ENCODE assay signal across 11 cellular contexts in genomic region chr6:118864330-118865166, GRCh38. TPM values are rescaled to one million over a fixed set of nuclear protein-coding genes. Genes with fewer than 3 reads are reported as not detected.
DNase-seq lines count a peak whose midpoint lies in the region; ATAC-seq and TF ChIP-seq lines count a peak whose summit lies in the region.
"Had no signal": no experiment of that assay in that cellular context is flagged by ENCODE, and none has a peak within 500 bp of the region (broad histone marks: within the 10 kb centered on the region; RNA-seq: fewer than 3 reads in every experiment).

No MANE protein-coding gene starts in this region.

- H3K27ac Mint-ChIP-seq in activated CD4-positive, alpha-beta memory T cell treated with anti-CD3 and anti-CD28 coated beads for 36 hours, result no peak overlapping the region
- peak overlapping the region; percentile 62 to 93 (median 76) for H3K27ac Mint-ChIP-seq in naive B cell

- ATAC-seq in HG02885 (IDR thresholded peaks at IDR 0.05; ENCODE audit: poor library complexity, unreplicated experiment), result peak; percentile 46
- ATAC-seq in naive B cell (ENCODE audit: low read depth in 2 of 2), result peak in 1 of 2 donors; percentile 36
- no peak for ATAC-seq in SK-N-SH treated with all-trans-retinoic acid at 6 μM for 48 hours

- peaks cover 31% of the 10 kb centered on the region for H3K4me1 Mint-ChIP-seq in activated CD4-positive, alpha-beta memory T cell treated with anti-CD3 and anti-CD28 coated beads for 36 hours (ENCODE audit: low read depth)
- peaks cover 40 to 63% (median 48%) of the 10 kb centered on the region in 3 donors for H3K4me1 Mint-ChIP-seq in naive B cell

- H3K36me3 Mint-ChIP-seq in activated CD4-positive, alpha-beta memory T cell treated with anti-CD3 and anti-CD28 coated beads for 36 hours, result peaks cover 23% of the 10 kb centered on the region
- H3K36me3 Mint-ChIP-seq in naive B cell, result peaks cover 29 to 34% of the 10 kb centered on the region in 2 donors

- DNase-seq in GF-D8 (lab: John Stamatoyannopoulos, UW) (peak; percentile 44), naive B cell (no peak), NCI-H2107 treated with DMSO at 0.1 percent for 48 hours (lab: John Stamatoyannopoulos, UW; ENCODE audit: unreplicated experiment) (no peak), NCI-H524 (lab: John Stamatoyannopoulos, UW) (no peak)
- no peak for DNase-seq in activated CD4-positive, alpha-beta memory T cell treated with anti-CD3 and anti-CD28 coated beads for 36 hours
- no peak for DNase-seq in stimulated activated CD4-positive, alpha-beta T cell treated with anti-CD3 and anti-CD28 coated beads, Interleukin-4, amount 100 ng/mL, for 24 hours
- DNase-seq: activated CD8-positive, alpha-beta memory T cell treated with anti-CD3 and anti-CD28 coated beads, Interleukin-2, amount 50 U/mL, for 48 hours; NCI-H146; psoas muscle had no signal

- intact Hi-C loops in activated CD4-positive, alpha-beta memory T cell treated with anti-CD3 and anti-CD28 coated beads for 36 hours (cut with micrococcal nuclease), result no loop called here

- peaks cover 19% of the 10 kb centered on the region for H3K9me3 Mint-ChIP-seq in activated CD4-positive, alpha-beta memory T cell treated with anti-CD3 and anti-CD28 coated beads for 36 hours
- H3K9me3 Mint-ChIP-seq in naive B cell, result peaks cover 8 to 32% (median 22%) of the 10 kb centered on the region in 7 donors

- H3K27me3 Mint-ChIP-seq in activated CD4-positive, alpha-beta memory T cell treated with anti-CD3 and anti-CD28 coated beads for 36 hours, result no peaks in the 10 kb centered on the region
- no peaks in the 10 kb centered on the region for H3K27me3 Mint-ChIP-seq in naive B cell

- CTCF ChIA-PET in activated CD4-positive, alpha-beta memory T cell treated with anti-CD3 and anti-CD28 coated beads for 36 hours (lab: Charles Lee), result interaction anchor here (1.7 kb wide), 1 partner anchor 38 kb away, joined by 3 read pairs; no protein-coding TSS in a partner anchor

- H3K4me3 Mint-ChIP-seq in activated CD4-positive, alpha-beta memory T cell treated with anti-CD3 and anti-CD28 coated beads for 36 hours, result peak overlapping the region; percentile 2
- peak overlapping the region; percentile 1 to 82 (median 62) for H3K4me3 Mint-ChIP-seq in naive B cell

- POLR2A ChIA-PET in activated CD4-positive, alpha-beta memory T cell treated with anti-CD3 and anti-CD28 coated beads for 36 hours (lab: Charles Lee), result no interaction called here

TF ChIP-seq in SK-N-SH treated with all-trans-retinoic acid at 6 μM for 48 hours, 23 proteins besides CTCF, POLR2A, EP300 and RAD21:
- no peak for TF ChIP-seq TCF4 (CRISPR knock-in tag; IDR thresholded peaks at IDR 0.05; ENCODE audit: borderline replicate concordance)
- TF ChIP-seq ZNF565 (CRISPR knock-in tag; conservative IDR thresholded peaks at IDR 0.05; ENCODE audit: low read depth), result no peak
- no peak for TF ChIP-seq ZNF8 (CRISPR knock-in tag; IDR thresholded peaks at IDR 0.05)
- TF ChIP-seq, protein P1, sequence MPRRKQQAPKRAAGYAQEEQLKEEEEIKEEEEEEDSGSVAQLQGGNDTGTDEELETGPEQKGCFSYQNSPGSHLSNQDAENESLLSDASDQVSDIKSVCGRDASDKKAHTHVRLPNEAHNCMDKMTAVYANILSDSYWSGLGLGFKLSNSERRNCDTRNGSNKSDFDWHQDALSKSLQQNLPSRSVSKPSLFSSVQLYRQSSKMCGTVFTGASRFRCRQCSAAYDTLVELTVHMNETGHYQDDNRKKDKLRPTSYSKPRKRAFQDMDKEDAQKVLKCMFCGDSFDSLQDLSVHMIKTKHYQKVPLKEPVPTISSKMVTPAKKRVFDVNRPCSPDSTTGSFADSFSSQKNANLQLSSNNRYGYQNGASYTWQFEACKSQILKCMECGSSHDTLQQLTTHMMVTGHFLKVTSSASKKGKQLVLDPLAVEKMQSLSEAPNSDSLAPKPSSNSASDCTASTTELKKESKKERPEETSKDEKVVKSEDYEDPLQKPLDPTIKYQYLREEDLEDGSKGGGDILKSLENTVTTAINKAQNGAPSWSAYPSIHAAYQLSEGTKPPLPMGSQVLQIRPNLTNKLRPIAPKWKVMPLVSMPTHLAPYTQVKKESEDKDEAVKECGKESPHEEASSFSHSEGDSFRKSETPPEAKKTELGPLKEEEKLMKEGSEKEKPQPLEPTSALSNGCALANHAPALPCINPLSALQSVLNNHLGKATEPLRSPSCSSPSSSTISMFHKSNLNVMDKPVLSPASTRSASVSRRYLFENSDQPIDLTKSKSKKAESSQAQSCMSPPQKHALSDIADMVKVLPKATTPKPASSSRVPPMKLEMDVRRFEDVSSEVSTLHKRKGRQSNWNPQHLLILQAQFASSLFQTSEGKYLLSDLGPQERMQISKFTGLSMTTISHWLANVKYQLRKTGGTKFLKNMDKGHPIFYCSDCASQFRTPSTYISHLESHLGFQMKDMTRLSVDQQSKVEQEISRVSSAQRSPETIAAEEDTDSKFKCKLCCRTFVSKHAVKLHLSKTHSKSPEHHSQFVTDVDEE (CRISPR knock-in tag; IDR thresholded peaks at IDR 0.05), result no peak
- TF ChIP-seq BACH2 (CRISPR knock-in tag; IDR thresholded peaks at IDR 0.05; ENCODE audit: borderline replicate concordance), result no peak
- no peak for TF ChIP-seq RARB (CRISPR knock-in tag; IDR thresholded peaks at IDR 0.05)
- no peak for TF ChIP-seq PATZ1 (CRISPR knock-in tag; IDR thresholded peaks at IDR 0.05; ENCODE audit: borderline replicate concordance)
- TF ChIP-seq SNAI2 (CRISPR knock-in tag; IDR thresholded peaks at IDR 0.05), result no peak
- TF ChIP-seq ISL1 (CRISPR knock-in tag; IDR thresholded peaks at IDR 0.05), result no peak
- TF ChIP-seq CSRNP3 (CRISPR knock-in tag; IDR thresholded peaks at IDR 0.05), result no peak
- no peak for TF ChIP-seq ARNTL (CRISPR knock-in tag; IDR thresholded peaks at IDR 0.05; ENCODE audit: borderline replicate concordance, low read depth)

RNA-seq across cellular contexts. Expression of gene ASF1A, which starts 29.4 kb away (rescaled TPM):
- 10 to 100 TPM; 32.5 to 32.7 TPM for total RNA-seq in activated CD4-positive, alpha-beta memory T cell treated with anti-CD3 and anti-CD28 coated beads for 36 hours
- 10 to 100 TPM; 20.2 to 27.8 (median 26.7) TPM for polyA plus RNA-seq in naive B cell (ENCODE audit: low read depth in 6 of 6)
